ENCODE assay signal across 26 cellular contexts in genomic region chr4:69115851-69116213, GRCh38. TPM values are rescaled to one million over a fixed set of nuclear protein-coding genes. Genes with fewer than 3 reads are reported as not detected.
"Had no signal": no experiment of that assay in that cellular context is flagged by ENCODE, and none has a peak within 500 bp of the region (broad histone marks: within the 10 kb centered on the region; RNA-seq: fewer than 3 reads in every experiment).

No MANE protein-coding gene starts in this region.

- H3K27me3 Mint-ChIP-seq: activated naive CD8-positive, alpha-beta T cell treated with anti-CD3 and anti-CD28 coated beads, Interleukin-2, amount 50 U/mL, for 24 hours; naive thymus-derived CD4-positive, alpha-beta T cell; progenitor cell of endocrine pancreas had no signal

- H3K4me3 ChIP-seq: lower lobe of right lung, thyroid gland had no signal

- H3K9me3 ChIP-seq: lower lobe of right lung, thyroid gland had no signal

- H3K36me3 ChIP-seq: lower lobe of right lung, thyroid gland had no signal

- FAIRE-seq: endothelial cell of umbilical vein had no signal

- H3K36me3 Mint-ChIP-seq: naive thymus-derived CD4-positive, alpha-beta T cell had no signal

- DNase-seq: activated CD4-positive, alpha-beta T cell treated with anti-CD3 and anti-CD28 coated beads for 1 hour; activated CD4-positive, alpha-beta T cell treated with anti-CD3 and anti-CD28 coated beads, Interleukin-2, amount 50 U/mL, for 1 hour; activated CD8-positive, alpha-beta T cell treated with anti-CD3 and anti-CD28 coated beads, Interleukin-2, amount 10 ng/mL, durations not matched to agents 7 days and 5 days; activated naive CD4-positive, alpha-beta T cell treated with anti-CD3 and anti-CD28 coated beads, Interleukin-2, amount 50 U/mL, for 16 hours; activated naive CD8-positive, alpha-beta T cell treated with anti-CD3 and anti-CD28 coated beads, Interleukin-2, amount 50 U/mL, for 24 hours; dermis blood vessel endothelial cell; effector CD8-positive, alpha-beta T cell; foreskin melanocyte; glutamatergic neuron; hypothalamus; left cardiac atrium; lower lobe of right lung; mesendoderm; naive thymus-derived CD4-positive, alpha-beta T cell; retina; stimulated activated CD4-positive, alpha-beta T cell treated with anti-CD3 and anti-CD28 coated beads, Interleukin-4, amount 100 ng/mL, for 4 hours; stimulated activated naive CD8-positive, alpha-beta T cell treated with anti-CD3 and anti-CD28 coated beads, Interleukin-15, Interleukin-2, amounts not matched to agents 100 U/mL and 50 U/mL, for 24 hours; substantia nigra; thyroid gland had no signal

- H3K4me3 Mint-ChIP-seq: activated CD8-positive, alpha-beta T cell treated with anti-CD3 and anti-CD28 coated beads, Interleukin-2, amount 10 ng/mL, durations not matched to agents 7 days and 5 days; activated naive CD8-positive, alpha-beta T cell treated with anti-CD3 and anti-CD28 coated beads, Interleukin-2, amount 50 U/mL, for 24 hours; activated T-helper 1 cell treated with anti-CD3 and anti-CD28 coated beads, Interleukin-12 subunit alpha, Interleukin-12 subunit beta, Interleukin-2, Interleukin-4 antibody, amounts not matched to agents 30 ng/mL and 10 ng/mL and 1 ng/mL, durations not matched to agents 14 hours and 24 hours and 36 hours; naive thymus-derived CD4-positive, alpha-beta T cell; neural crest cell had no signal

- H3K4me1 ChIP-seq: lower lobe of right lung, thyroid gland had no signal

- H3K27ac ChIP-seq: lower lobe of right lung, thyroid gland had no signal

- H3K27me3 ChIP-seq: thyroid gland had no signal

- H3K4me1 Mint-ChIP-seq: activated naive CD8-positive, alpha-beta T cell treated with anti-CD3 and anti-CD28 coated beads, Interleukin-2, amount 50 U/mL, for 24 hours; naive thymus-derived CD4-positive, alpha-beta T cell; neural crest cell had no signal

- H3K9me3 Mint-ChIP-seq: activated naive CD8-positive, alpha-beta T cell treated with anti-CD3 and anti-CD28 coated beads, Interleukin-2, amount 50 U/mL, for 24 hours; activated T-helper 1 cell treated with anti-CD3 and anti-CD28 coated beads, Interleukin-12 subunit alpha, Interleukin-12 subunit beta, Interleukin-2, Interleukin-4 antibody, amounts not matched to agents 30 ng/mL and 10 ng/mL and 1 ng/mL, durations not matched to agents 14 hours and 24 hours and 36 hours had no signal

- H3K27ac Mint-ChIP-seq: activated CD8-positive, alpha-beta T cell treated with anti-CD3 and anti-CD28 coated beads, Interleukin-2, amount 10 ng/mL, durations not matched to agents 7 days and 5 days; activated naive CD8-positive, alpha-beta T cell treated with anti-CD3 and anti-CD28 coated beads, Interleukin-2, amount 50 U/mL, for 24 hours; activated T-helper 1 cell treated with anti-CD3 and anti-CD28 coated beads, Interleukin-12 subunit alpha, Interleukin-12 subunit beta, Interleukin-2, Interleukin-4 antibody, amounts not matched to agents 30 ng/mL and 10 ng/mL and 1 ng/mL, durations not matched to agents 14 hours and 24 hours and 36 hours; naive thymus-derived CD4-positive, alpha-beta T cell had no signal

- ATAC-seq: activated CD8-positive, alpha-beta T cell treated with anti-CD3 and anti-CD28 coated beads, Interleukin-2, amount 10 ng/mL, durations not matched to agents 7 days and 5 days; activated naive CD8-positive, alpha-beta T cell treated with anti-CD3 and anti-CD28 coated beads, Interleukin-2, amount 50 U/mL, for 24 hours; esophagus mucosa; left cardiac atrium; lower lobe of right lung; naive thymus-derived CD4-positive, alpha-beta T cell; stimulated activated naive CD8-positive, alpha-beta T cell treated with anti-CD3 and anti-CD28 coated beads, Interleukin-15, Interleukin-2, amounts not matched to agents 100 U/mL and 50 U/mL, for 24 hours had no signal

RNA-seq across cellular contexts. Expression of gene UGT2B7, which starts 19.6 kb away (rescaled TPM):
- total RNA-seq: activated CD8-positive, alpha-beta T cell treated with anti-CD3 and anti-CD28 coated beads, Interleukin-2, amount 10 ng/mL, durations not matched to agents 7 days and 5 days; activated T-helper 1 cell treated with anti-CD3 and anti-CD28 coated beads, Interleukin-12 subunit alpha, Interleukin-12 subunit beta, Interleukin-2, Interleukin-4 antibody, amounts not matched to agents 30 ng/mL and 10 ng/mL and 1 ng/mL, durations not matched to agents 14 hours and 24 hours and 36 hours; endothelial cell of umbilical vein; esophagus mucosa; left cardiac atrium; lower lobe of right lung; naive thymus-derived CD4-positive, alpha-beta T cell; omental fat pad; T-helper 2 cell treated with Interferon-gamma antibody and Interleukin-4, amounts not matched to agents 100 ng/mL and 5 ng/mL, for 36 hours; thyroid gland had no signal
- polyA plus RNA-seq: endothelial cell of umbilical vein; naive thymus-derived CD4-positive, alpha-beta T cell had no signal
